Comparison of ENCODE assay signal across 1 cellular context in genomic region chr6:84546427-84546914, GRCh38.
A peak's percentile ranks its signal among the peaks of the same experiment; 100 is the strongest.
TF ChIP-seq lines count a peak whose summit lies in the region.

No MANE protein-coding gene starts in this region.

TF ChIP-seq in GM12878, 131 proteins besides CTCF, POLR2A, EP300 and RAD21 (continued from another document):
- TF ChIP-seq EED (IDR thresholded peaks at IDR 0.05; ENCODE audit: low read depth) (no peak), SMARCA5 (IDR thresholded peaks at IDR 0.05) (peak; percentile 36; the same call in 1 of the 2 replicates), ZBTB4 (CRISPR knock-in tag; IDR thresholded peaks at IDR 0.05) (no peak), IKZF1 (conservative IDR thresholded peaks at IDR 0.05) (peak; percentile 98), KLF5 (IDR thresholded peaks at IDR 0.05; ENCODE audit: partially characterized antibody) (no peak), ZZZ3 (IDR thresholded peaks at IDR 0.05; ENCODE audit: control insufficient read depth, insufficient read length, low read depth) (no peak), CHD4 (IDR thresholded peaks at IDR 0.05) (no peak), PML (IDR thresholded peaks at IDR 0.05; ENCODE audit: low read length) (no peak), NR2F1 (conservative IDR thresholded peaks at IDR 0.05) (peak; percentile 94), PAX5 (IDR thresholded peaks at IDR 0.05; ENCODE audit: borderline replicate concordance, low read depth, low read length) (peak; percentile 71), NRF1 (conservative IDR thresholded peaks at IDR 0.05; ENCODE audit: low read depth, low read length) (no peak), ZNF622 (IDR thresholded peaks at IDR 0.05) (no peak), BMI1 (IDR thresholded peaks at IDR 0.05; ENCODE audit: borderline replicate concordance) (peak; percentile 89), PBX3 (IDR thresholded peaks at IDR 0.05; ENCODE audit: insufficient replicate concordance, low read depth, low read length) (no peak), ZBTB33 (IDR thresholded peaks at IDR 0.05) (no peak), BCL11A (IDR thresholded peaks at IDR 0.05; ENCODE audit: low read depth, low read length) (peak; percentile 99), TBL1XR1 (IDR thresholded peaks at IDR 0.05; ENCODE audit: low read depth, low read length) (no peak), NBN (IDR thresholded peaks at IDR 0.05) (peak; percentile 75), DPF2 (IDR thresholded peaks at IDR 0.05) (peak; percentile 97), TCF3 (IDR thresholded peaks at IDR 0.05; ENCODE audit: borderline replicate concordance, insufficient read depth, low read depth, low read length) (no peak), ATF3 (IDR thresholded peaks at IDR 0.05; ENCODE audit: borderline replicate concordance, extremely low read depth, low read depth, low read length) (no peak), SMC3 (IDR thresholded peaks at IDR 0.05; ENCODE audit: borderline replicate concordance, low read length) (no peak), HDAC2 (IDR thresholded peaks at IDR 0.05) (no peak), IRF3 (IDR thresholded peaks at IDR 0.05) (no peak), KAT2A (conservative IDR thresholded peaks at IDR 0.05; ENCODE audit: control insufficient read depth, low read depth, low read length) (no peak), HSF1 (IDR thresholded peaks at IDR 0.05; ENCODE audit: low read depth, low read length) (no peak), STAT3 (IDR thresholded peaks at IDR 0.05; ENCODE audit: low read depth, low read length) (no peak), SKIL (IDR thresholded peaks at IDR 0.05; ENCODE audit: low read depth, poor library complexity, severe bottlenecking) (peak; percentile 76), GATAD2B (conservative IDR thresholded peaks at IDR 0.05; ENCODE audit: low read depth) (0 out of 2 replicates have a peak, but pooled peaks have one; percentile 73), ZBED1 (IDR thresholded peaks at IDR 0.05; ENCODE audit: borderline replicate concordance) (no peak), NKRF (conservative IDR thresholded peaks at IDR 0.05) (no peak), SPI1 (IDR thresholded peaks at IDR 0.05; ENCODE audit: borderline replicate concordance, insufficient read depth, low read depth, low read length) (0 out of 2 replicates have a peak, but pooled peaks have one; percentile 15), NFXL1 (IDR thresholded peaks at IDR 0.05; ENCODE audit: borderline replicate concordance) (no peak), SMAD5 (IDR thresholded peaks at IDR 0.05; ENCODE audit: low read depth) (no peak), FOXK2 (IDR thresholded peaks at IDR 0.05) (no peak)
